ENCODE assay signal across 36 cellular contexts in genomic region chr11:124302291-124302690, GRCh38. TPM values are rescaled to one million over a fixed set of nuclear protein-coding genes. Genes with fewer than 3 reads are reported as not detected.
"Had no signal": no experiment of that assay in that cellular context is flagged by ENCODE, and none has a peak within 500 bp of the region (broad histone marks: within the 10 kb centered on the region; RNA-seq: fewer than 3 reads in every experiment).

No MANE protein-coding gene starts in this region.

- H3K9me3 Mint-ChIP-seq: activated B cell treated with CpG ODN at 0.5 μM for 24 hours; activated CD8-positive, alpha-beta T cell treated with anti-CD3 and anti-CD28 coated beads for 36 hours; activated T-cell treated with anti-CD3 and anti-CD28 coated beads, Interleukin-2, amount 50 U/mL, for 4 hours; activated T-helper 17 cell treated with anti-CD3 and anti-CD28 coated beads, Interleukin-2, amount 50 U/mL, for 72 hours; central memory CD8-positive, alpha-beta T cell; T-helper 2 cell treated with Interferon-gamma antibody and Interleukin-4, amounts not matched to agents 5 μg/mL and 100 μg/mL, for 36 hours had no signal

- H3K4me1 Mint-ChIP-seq: activated B cell treated with CpG ODN at 0.5 μM for 24 hours; activated T-helper 17 cell treated with anti-CD3 and anti-CD28 coated beads, Interleukin-2, amount 50 U/mL, for 72 hours; central memory CD8-positive, alpha-beta T cell; T-helper 17 cell had no signal

- H3K27me3 ChIP-seq: brain microvascular endothelial cell, esophagus squamous epithelium had no signal

- H3K4me1 ChIP-seq: esophagus squamous epithelium had no signal

- H3K27ac ChIP-seq: brain microvascular endothelial cell, epithelial cell of prostate, esophagus squamous epithelium, WERI-Rb-1 had no signal

- DNase-seq: activated B cell treated with CpG ODN at 0.5 μM for 24 hours; activated CD4-positive, alpha-beta T cell treated with anti-CD3 and anti-CD28 coated beads for 48 hours; activated CD4-positive, alpha-beta T cell treated with anti-CD3 and anti-CD28 coated beads, Interleukin-2, amount 50 U/mL, for 1 hour; activated CD4-positive, alpha-beta T cell treated with anti-CD3 and anti-CD28 coated beads, Interleukin-2, amount 50 U/mL, for 48 hours; activated CD8-positive, alpha-beta memory T cell treated with anti-CD3 and anti-CD28 coated beads for 24 hours; activated CD8-positive, alpha-beta T cell treated with anti-CD3 and anti-CD28 coated beads for 36 hours; activated effector memory CD4-positive, alpha-beta T cell treated with Interleukin-2 at 50 U/mL for 16 hours; activated gamma-delta T cell treated with Interleukin-2 at 50 U/mL for 16 hours; activated naive CD4-positive, alpha-beta T cell treated with anti-CD3 and anti-CD28 coated beads, Interleukin-2, amount 50 U/mL, for 16 hours; activated naive CD4-positive, alpha-beta T cell treated with Interleukin-2 at 50 U/mL for 16 hours; activated T-cell treated with anti-CD3 and anti-CD28 coated beads, Interleukin-2, amount 50 U/mL, for 4 hours; amniotic stem cell; brain microvascular endothelial cell; cortex of kidney; effector CD8-positive, alpha-beta T cell; esophagus squamous epithelium; T-helper 1 cell; T-helper 17 cell; T1000; WERI-Rb-1 had no signal

- ATAC-seq: activated CD4-positive, CD25-positive, alpha-beta regulatory T cell treated with anti-CD3 and anti-CD28 coated beads, Interleukin-2, amount 50 U/mL, for 24 hours; activated CD8-positive, alpha-beta T cell treated with anti-CD3 and anti-CD28 coated beads for 36 hours; activated T-cell treated with anti-CD3 and anti-CD28 coated beads, Interleukin-2, amount 50 U/mL, for 4 hours; activated T-helper 17 cell treated with anti-CD3 and anti-CD28 coated beads, Interleukin-2, amount 50 U/mL, for 72 hours; T-helper 17 cell had no signal

- H3K27ac Mint-ChIP-seq: activated B cell treated with CpG ODN at 0.5 μM for 24 hours; activated CD8-positive, alpha-beta T cell treated with anti-CD3 and anti-CD28 coated beads for 36 hours; activated naive CD8-positive, alpha-beta T cell; activated T-helper 17 cell treated with anti-CD3 and anti-CD28 coated beads, Interleukin-2, amount 50 U/mL, for 72 hours; T-helper 17 cell; T-helper 2 cell treated with Interferon-gamma antibody and Interleukin-4, amounts not matched to agents 5 μg/mL and 100 μg/mL, for 36 hours had no signal

- H3K9me3 ChIP-seq: esophagus squamous epithelium had no signal

- H3K4me3 Mint-ChIP-seq: activated B cell treated with CpG ODN at 0.5 μM for 24 hours; activated CD8-positive, alpha-beta T cell treated with anti-CD3 and anti-CD28 coated beads for 36 hours; activated naive CD8-positive, alpha-beta T cell; activated T-cell treated with anti-CD3 and anti-CD28 coated beads, Interleukin-2, amount 50 U/mL, for 4 hours; activated T-helper 17 cell treated with anti-CD3 and anti-CD28 coated beads, Interleukin-2, amount 50 U/mL, for 72 hours; central memory CD8-positive, alpha-beta T cell; T-helper 17 cell; T-helper 2 cell treated with Interferon-gamma antibody and Interleukin-4, amounts not matched to agents 5 μg/mL and 100 μg/mL, for 36 hours had no signal

- H3K4me3 ChIP-seq: esophagus squamous epithelium had no signal

- H3K27me3 Mint-ChIP-seq: central memory CD8-positive, alpha-beta T cell had no signal

- H3K36me3 ChIP-seq: brain microvascular endothelial cell, esophagus squamous epithelium, WERI-Rb-1 had no signal

- H3K36me3 Mint-ChIP-seq: activated naive CD8-positive, alpha-beta T cell had no signal

RNA-seq across cellular contexts. Expression of gene OR8D1, which starts 11.5 kb away (rescaled TPM):
- total RNA-seq: activated B cell treated with CpG ODN at 0.5 μM for 24 hours; activated CD8-positive, alpha-beta T cell treated with anti-CD3 and anti-CD28 coated beads for 36 hours; activated T-cell treated with anti-CD3 and anti-CD28 coated beads, Interleukin-2, amount 50 U/mL, for 4 hours; activated T-helper 17 cell treated with anti-CD3 and anti-CD28 coated beads, Interleukin-2, amount 50 U/mL, for 72 hours; astrocyte; bronchial epithelial cell; cardiac septum; cerebellum; dermis microvascular lymphatic vessel endothelial cell; endothelial cell of umbilical vein; esophagus squamous epithelium; fibroblast of lung; frontal cortex; T-helper 17 cell had no signal
- polyA plus RNA-seq: adipose tissue, endothelial cell of umbilical vein, esophagus, fibroblast of lung had no signal

RNA-seq across cellular contexts. Expression of gene OR8D2, which starts 17.7 kb away (rescaled TPM):
- total RNA-seq: activated B cell treated with CpG ODN at 0.5 μM for 24 hours; activated CD8-positive, alpha-beta T cell treated with anti-CD3 and anti-CD28 coated beads for 36 hours; activated T-cell treated with anti-CD3 and anti-CD28 coated beads, Interleukin-2, amount 50 U/mL, for 4 hours; activated T-helper 17 cell treated with anti-CD3 and anti-CD28 coated beads, Interleukin-2, amount 50 U/mL, for 72 hours; astrocyte; bronchial epithelial cell; cardiac septum; cerebellum; dermis microvascular lymphatic vessel endothelial cell; endothelial cell of umbilical vein; esophagus squamous epithelium; fibroblast of lung; frontal cortex; T-helper 17 cell had no signal
- polyA plus RNA-seq: adipose tissue, endothelial cell of umbilical vein, esophagus, fibroblast of lung had no signal

RNA-seq across cellular contexts. Expression of gene OR8G5, which starts 46.1 kb away (rescaled TPM):
- total RNA-seq: activated B cell treated with CpG ODN at 0.5 μM for 24 hours; activated CD8-positive, alpha-beta T cell treated with anti-CD3 and anti-CD28 coated beads for 36 hours; activated T-cell treated with anti-CD3 and anti-CD28 coated beads, Interleukin-2, amount 50 U/mL, for 4 hours; activated T-helper 17 cell treated with anti-CD3 and anti-CD28 coated beads, Interleukin-2, amount 50 U/mL, for 72 hours; astrocyte; bronchial epithelial cell; cardiac septum; cerebellum; dermis microvascular lymphatic vessel endothelial cell; endothelial cell of umbilical vein; esophagus squamous epithelium; fibroblast of lung; frontal cortex; T-helper 17 cell had no signal
- polyA plus RNA-seq: adipose tissue, endothelial cell of umbilical vein, esophagus, fibroblast of lung had no signal
